ENCODE assay signal across 8 cellular contexts in the genomic region with DNA sequence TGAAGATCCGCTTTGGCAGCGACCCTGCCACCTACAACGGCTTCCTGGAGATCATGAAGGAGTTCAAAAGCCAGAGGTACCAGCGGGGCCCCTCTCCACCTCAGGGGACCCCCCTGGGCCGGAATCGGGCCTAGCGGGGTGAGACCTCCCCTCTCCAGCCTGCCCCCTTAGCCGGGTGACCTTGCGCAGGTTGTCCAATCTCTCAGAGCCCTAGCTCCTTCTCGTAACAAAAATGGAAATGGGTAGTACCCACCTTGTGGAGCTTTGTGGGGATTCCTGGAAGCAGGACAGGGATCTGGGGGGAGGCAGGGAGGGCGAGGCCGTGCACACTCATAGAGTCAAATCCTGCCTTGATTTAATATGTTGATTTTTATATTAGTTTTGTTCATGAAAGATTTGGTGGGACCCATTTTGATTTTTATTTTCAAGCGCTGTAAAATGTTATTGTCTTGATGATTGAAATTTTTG. TPM values are rescaled to one million over a fixed set of nuclear protein-coding genes. Genes with fewer than 3 reads are reported as not detected.
DNase-seq lines count a peak whose midpoint lies in the region; ATAC-seq and TF ChIP-seq lines count a peak whose summit lies in the region.

No MANE protein-coding gene starts in this region.

- no TSS peak for BruUV-seq in A673 (replicated peaks; lab: Mats Ljungman, UMichigan)
- BruUV-seq in IMR-90 (replicated peaks; lab: Mats Ljungman, UMichigan) = no TSS peak

- H3K9ac ChIP-seq in IMR-90 (ENCODE audit: low read depth, low read length) = peak overlapping the region; percentile 94
- H3K9ac ChIP-seq in mucosa of stomach (ENCODE audit: low read length) = peak overlapping the region; percentile 91

- no peaks in the 10 kb centered on the region for H3K9me3 ChIP-seq in A673 (ENCODE audit: low read depth, low read length, poor library complexity, severe bottlenecking)
- no peaks in the 10 kb centered on the region for H3K9me3 ChIP-seq in IMR-90 (ENCODE audit: control insufficient read depth, insufficient read depth, low read length)
- no peaks in the 10 kb centered on the region for H3K9me3 ChIP-seq in mucosa of stomach (ENCODE audit: control insufficient read depth, low read length)

- DNase-seq in A673 (ENCODE audit: low spot score) (no peak), IMR-90 (no peak), choroid plexus epithelial cell (ENCODE audit: low read depth) (no peak), NCI-H1930 (lab: John Stamatoyannopoulos, UW) (no peak)

- H2AK9ac ChIP-seq in IMR-90 (replicated peaks; ENCODE audit: low read depth, low read length, poor library complexity) = peak overlapping the region; percentile 93

- H3K36me3 ChIP-seq in A673 (ENCODE audit: insufficient read depth, low read length, poor library complexity, severe bottlenecking) (peaks cover 31% of the 10 kb centered on the region), IMR-90 (ENCODE audit: control insufficient read depth, insufficient read depth, low read length) (peaks cover 26% of the 10 kb centered on the region), mucosa of stomach (ENCODE audit: control insufficient read depth, insufficient read depth, low read length) (no peaks in the 10 kb centered on the region)

- H2AK5ac ChIP-seq in IMR-90 (ENCODE audit: low read depth, low read length) = peak overlapping the region; percentile 75

- dilution Hi-C loops in IMR-90 (cut with HindIII; ENCODE audit: low sequenced_read_pairs, unreplicated experiment) = no loop called here

- intact Hi-C loops in A673 (cut with micrococcal nuclease; ENCODE audit: unreplicated experiment) (loop anchor here (5.0 kb wide), 1 partner anchor 118 kb away; no protein-coding TSS in a partner anchor), IMR-90 (cut with micrococcal nuclease) (no loop called here)

- H3K4me2 ChIP-seq in IMR-90 (ENCODE audit: low read depth, low read length) = peak overlapping the region; percentile 100

- H2BK120ac ChIP-seq in IMR-90 (ENCODE audit: low read depth, low read length) = no peak overlapping the region

- peak overlapping the region; percentile 82 for H3K14ac ChIP-seq in IMR-90 (replicated peaks; ENCODE audit: low read depth, low read length)

- no CpG with 5 or more reads among the region's 13 CpGs for WGBS in IMR-90 (ENCODE audit: extremely low coverage in 2 of 2, insufficient read length in 1 of 2), 2 experiments

- H3K56ac ChIP-seq in IMR-90 (ENCODE audit: extremely low read depth, insufficient read depth, low read length) = peak overlapping the region; percentile 59; the same call in 1 of the 2 replicates

- peak overlapping the region; percentile 63 for H3K23ac ChIP-seq in IMR-90 (ENCODE audit: low read depth, low read length)

- peak overlapping the region; percentile 24; the same call in 1 of the 2 replicates for H3K18ac ChIP-seq in IMR-90 (ENCODE audit: low read depth, low read length)

- H2BK15ac ChIP-seq in IMR-90 (ENCODE audit: low read depth, low read length) = no peak overlapping the region

- H3K4ac ChIP-seq in IMR-90 (ENCODE audit: low read depth, low read length) = peak overlapping the region; percentile 83

- H2BK20ac ChIP-seq in IMR-90 (ENCODE audit: low read depth, low read length) = no peak overlapping the region

- H3K79me1 ChIP-seq in IMR-90 (ENCODE audit: low read depth in 1 of 2, low read length in 2 of 2) = peaks cover 21 to 45% of the 10 kb centered on the region in 2 experiments

- TF ChIP-seq CTCF in A673 (conservative IDR thresholded peaks at IDR 0.05; ENCODE audit: low read depth, low read length) (no peak), IMR-90 (conservative IDR thresholded peaks at IDR 0.05; ENCODE audit: low read depth, low read length) (no peak), choroid plexus epithelial cell (conservative IDR thresholded peaks at IDR 0.05; ENCODE audit: low read depth, low read length) (no peak)

- H2BK5ac ChIP-seq in IMR-90 (ENCODE audit: low read depth, low read length, poor library complexity, severe bottlenecking) = peak overlapping the region; percentile 35

- H3K4me3 ChIP-seq in A673 (ENCODE audit: low read depth, low read length, poor library complexity, severe bottlenecking) (peak overlapping the region; percentile 87), IMR-90 (ENCODE audit: insufficient read depth, low read depth, low read length) (peak overlapping the region; percentile 98), choroid plexus epithelial cell (ENCODE audit: low read depth, low read length) (peak overlapping the region; percentile 82), mucosa of stomach (ENCODE audit: low read length) (peak overlapping the region; percentile 75)

- H3K27me3 ChIP-seq in A673 (replicated peaks; ENCODE audit: insufficient read depth, low read depth, low read length, poor library complexity) (no peaks in the 10 kb centered on the region), IMR-90 (ENCODE audit: control insufficient read depth, insufficient read depth, low read length) (no peaks in the 10 kb centered on the region), mucosa of stomach (ENCODE audit: control insufficient read depth, insufficient read depth, low read length) (no peaks in the 10 kb centered on the region)

- peak overlapping the region; percentile 37 to 73; a peak in 1 of 4 replicates for H4K8ac ChIP-seq in IMR-90 (ENCODE audit: low read depth in 2 of 2, low read length in 2 of 2)

- H3K4me1 ChIP-seq in A673 (ENCODE audit: insufficient read depth, low read length, poor library complexity, severe bottlenecking) (peaks cover 19% of the 10 kb centered on the region), IMR-90 (ENCODE audit: control insufficient read depth, insufficient read depth, low read length) (peaks cover 8% of the 10 kb centered on the region; the same call in 1 of the 2 replicates), mucosa of stomach (ENCODE audit: control insufficient read depth, insufficient read depth, low read length) (peaks cover 26% of the 10 kb centered on the region)

- H2AFZ ChIP-seq in IMR-90 (replicated peaks; ENCODE audit: low read length, poor library complexity) = peak overlapping the region; percentile 90

- in situ Hi-C loops in IMR-90 (cut with MboI; ENCODE audit: low sequenced_read_pairs) = no loop called here

- no peak for TF ChIP-seq RAD21 in IMR-90 (IDR thresholded peaks at IDR 0.05; ENCODE audit: low read length)

- no peak; the same call in 1 of the 2 replicates for ATAC-seq in IMR-90 (ENCODE audit: low read depth)
- no peak for ATAC-seq in GM21576 (IDR thresholded peaks at IDR 0.05; ENCODE audit: unreplicated experiment)
- no peak for ATAC-seq in GM21360 (IDR thresholded peaks at IDR 0.05; ENCODE audit: unreplicated experiment)
- no peak for ATAC-seq in GM18505 (IDR thresholded peaks at IDR 0.05; ENCODE audit: unreplicated experiment)

- peaks cover 10% of the 10 kb centered on the region for H3K9me1 ChIP-seq in IMR-90 (ENCODE audit: insufficient read depth, low read length)

- H4K20me1 ChIP-seq in IMR-90 (ENCODE audit: insufficient read depth, low read length) = peaks cover 11% of the 10 kb centered on the region

- H4K5ac ChIP-seq in IMR-90 (ENCODE audit: low read depth, low read length) = peak overlapping the region; percentile 60

- H3K27ac ChIP-seq in A673 (ENCODE audit: low read depth, low read length, poor library complexity, severe bottlenecking) (peak overlapping the region; percentile 73), IMR-90 (ENCODE audit: insufficient read depth, low read length) (peak overlapping the region; percentile 82)

- TF ChIP-seq POLR2A in IMR-90 (IDR thresholded peaks at IDR 0.05; ENCODE audit: low read depth, low read length) (no peak), GM18505 (IDR thresholded peaks at IDR 0.05; ENCODE audit: borderline replicate concordance, extremely low read depth, insufficient read depth, insufficient read length) (no peak)

- POLR2A ChIA-PET in A673 (lab: Charles Lee; ENCODE audit: low non-redundant PET) = no interaction called here
- POLR2A ChIA-PET in IMR-90 (lab: Charles Lee; ENCODE audit: unreplicated experiment) = no interaction called here

- peak overlapping the region; percentile 54; the same call in 1 of the 2 replicates for H4K91ac ChIP-seq in IMR-90 (ENCODE audit: insufficient read depth, low read depth, low read length)

- CTCF ChIA-PET in A673 (lab: Charles Lee) = no interaction called here
- CTCF ChIA-PET in IMR-90 (lab: Yijun Ruan, JAX) = no interaction called here

TF ChIP-seq in IMR-90, 13 proteins besides CTCF, POLR2A, EP300 and RAD21 (continues in another document):
- TF ChIP-seq CHD1 (IDR thresholded peaks at IDR 0.05; ENCODE audit: low read depth, low read length) = no peak
- no peak for TF ChIP-seq MXI1 (IDR thresholded peaks at IDR 0.05; ENCODE audit: borderline replicate concordance, low read depth, low read length)
- TF ChIP-seq SMC3 (IDR thresholded peaks at IDR 0.05; ENCODE audit: low read depth, low read length) = no peak
- TF ChIP-seq, protein P1, sequence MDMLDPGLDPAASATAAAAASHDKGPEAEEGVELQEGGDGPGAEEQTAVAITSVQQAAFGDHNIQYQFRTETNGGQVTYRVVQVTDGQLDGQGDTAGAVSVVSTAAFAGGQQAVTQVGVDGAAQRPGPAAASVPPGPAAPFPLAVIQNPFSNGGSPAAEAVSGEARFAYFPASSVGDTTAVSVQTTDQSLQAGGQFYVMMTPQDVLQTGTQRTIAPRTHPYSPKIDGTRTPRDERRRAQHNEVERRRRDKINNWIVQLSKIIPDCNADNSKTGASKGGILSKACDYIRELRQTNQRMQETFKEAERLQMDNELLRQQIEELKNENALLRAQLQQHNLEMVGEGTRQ (IDR thresholded peaks at IDR 0.05; ENCODE audit: low read depth, low read length) = no peak
- no peak for TF ChIP-seq RFX5 (IDR thresholded peaks at IDR 0.05; ENCODE audit: low read depth, low read length)
- no peak for TF ChIP-seq MAZ (IDR thresholded peaks at IDR 0.05; ENCODE audit: borderline replicate concordance, low read depth, low read length)
- TF ChIP-seq RCOR1 (IDR thresholded peaks at IDR 0.05; ENCODE audit: insufficient replicate concordance, low read length) = no peak
- TF ChIP-seq NFE2L2 (IDR thresholded peaks at IDR 0.05; ENCODE audit: low read depth, low read length) = no peak
- no peak for TF ChIP-seq MAFK (IDR thresholded peaks at IDR 0.05; ENCODE audit: low read depth, low read length)
- no peak for TF ChIP-seq FOS (IDR thresholded peaks at IDR 0.05; ENCODE audit: low read depth, low read length)
- no peak for TF ChIP-seq CEBPB (IDR thresholded peaks at IDR 0.05; ENCODE audit: low read depth, low read length)
- TF ChIP-seq BHLHE40 (IDR thresholded peaks at IDR 0.05; ENCODE audit: low read depth, low read length) = no peak

RNA-seq across cellular contexts. Expression of a gene that starts 0.7 kb away (rescaled TPM):
- total RNA-seq in A673 (2021) = 76.7 and 80.0 TPM in 2 replicates
- 7.9 and 9.2 TPM in 2 replicates for total RNA-seq in IMR-90 (2012; rRNA removed)
- polyA plus RNA-seq in IMR-90 (2012; rRNA removed) = 40.0 and 51.2 TPM in 2 replicates
- 23.0 and 34.9 TPM in 2 replicates for polyA plus RNA-seq in IMR-90 (2012; cell fraction: cytosol; rRNA removed)
- 209 and 480 TPM in 2 replicates for polyA plus RNA-seq in IMR-90 (2012; cell fraction: nucleus; rRNA removed; ENCODE audit: low replicate concordance)

RNA-seq across cellular contexts. Expression of a gene that starts 58.9 kb away (rescaled TPM):
- total RNA-seq in A673 (2021) (not detected in 2 replicates), IMR-90 (2012; rRNA removed) (not detected in 2 replicates)
- polyA plus RNA-seq in IMR-90 (2012; rRNA removed) = 0.03 TPM in 1 of 2 replicates, not detected in the other
- polyA plus RNA-seq in IMR-90 (2012; cell fraction: cytosol; rRNA removed) = 0.02 TPM in 1 of 2 replicates, not detected in the other
- polyA plus RNA-seq in IMR-90 (2012; cell fraction: nucleus; rRNA removed; ENCODE audit: low replicate concordance) = 0.02 and 0.11 TPM in 2 replicates
